11 cellular contexts compared by ENCODE assay signal in genomic region chr1:218498061-218498938, GRCh38.
DNase-seq lines count a peak whose midpoint lies in the region; ATAC-seq, FAIRE-seq and TF ChIP-seq lines count a peak whose summit lies in the region.
"Had no signal": no experiment of that assay in that cellular context is flagged by ENCODE, and none has a peak within 500 bp of the region (broad histone marks: within the 10 kb centered on the region; RNA-seq: fewer than 3 reads in every experiment).

No MANE protein-coding gene starts in this region.

- no peaks in the 10 kb centered on the region for H3K36me3 Mint-ChIP-seq in CD14-positive monocyte
- no peaks in the 10 kb centered on the region for H3K36me3 Mint-ChIP-seq in activated CD8-positive, alpha-beta T cell treated with anti-CD3 and anti-CD28 coated beads, Interleukin-2, amount 10 ng/mL, durations not matched to agents 7 days and 5 days (ENCODE audit: low read depth)

- no peaks in the 10 kb centered on the region for H3K27me3 ChIP-seq in pancreas

- intact Hi-C loops in CD14-positive monocyte (cut with micrococcal nuclease), result no loop called here
- intact Hi-C loops in pancreas (cut with DNase I), result loop anchor here in 1 of 3 donors (5.0 kb wide), 1 partner anchor 79 kb away; no protein-coding TSS in a partner anchor

- no peaks in the 10 kb centered on the region for H3K36me3 ChIP-seq in pancreas

- POLR2A ChIA-PET in activated CD8-positive, alpha-beta T cell treated with anti-CD3 and anti-CD28 coated beads, Interleukin-2, amount 10 ng/mL, durations not matched to agents 7 days and 5 days (lab: Charles Lee), result no interaction called here

- TF ChIP-seq CTCF in CD14-positive monocyte (IDR thresholded peaks at IDR 0.05) (no peak), fibroblast of mammary gland (conservative IDR thresholded peaks at IDR 0.05; ENCODE audit: control insufficient read depth, insufficient read depth, low read depth, low read length) (no peak), pancreas (IDR thresholded peaks at IDR 0.05) (no peak)

- H3K9me3 ChIP-seq in pancreas, result no peaks in the 10 kb centered on the region

- H3K4me3 Mint-ChIP-seq in CD14-positive monocyte, result peak overlapping the region; percentile 78 to 96
- no peak overlapping the region for H3K4me3 Mint-ChIP-seq in activated CD8-positive, alpha-beta T cell treated with anti-CD3 and anti-CD28 coated beads, Interleukin-2, amount 10 ng/mL, durations not matched to agents 7 days and 5 days
- H3K4me3 Mint-ChIP-seq: activated naive CD8-positive, alpha-beta T cell treated with anti-CD3 and anti-CD28 coated beads, Interleukin-2, amount 50 U/mL, for 24 hours; T-helper 17 cell had no signal

- CTCF ChIA-PET in activated CD8-positive, alpha-beta T cell treated with anti-CD3 and anti-CD28 coated beads, Interleukin-2, amount 10 ng/mL, durations not matched to agents 7 days and 5 days (lab: Charles Lee), result no interaction called here

- H3K9me3 Mint-ChIP-seq in CD14-positive monocyte, result peaks cover 0 to 1% (median 0%) of the 10 kb centered on the region in 7 donors
- H3K9me3 Mint-ChIP-seq in activated CD8-positive, alpha-beta T cell treated with anti-CD3 and anti-CD28 coated beads, Interleukin-2, amount 10 ng/mL, durations not matched to agents 7 days and 5 days (ENCODE audit: insufficient read depth), result no peaks in the 10 kb centered on the region
- H3K9me3 Mint-ChIP-seq: activated naive CD8-positive, alpha-beta T cell treated with anti-CD3 and anti-CD28 coated beads, Interleukin-2, amount 50 U/mL, for 24 hours had no signal

- ATAC-seq in pancreas, result peak in 3 of 4 donors; percentile 60 to 68 (median 64)
- ATAC-seq in activated CD8-positive, alpha-beta T cell treated with anti-CD3 and anti-CD28 coated beads, Interleukin-2, amount 10 ng/mL, durations not matched to agents 7 days and 5 days, result no peak
- ATAC-seq: activated naive CD8-positive, alpha-beta T cell treated with anti-CD3 and anti-CD28 coated beads, Interleukin-2, amount 50 U/mL, for 24 hours; T-helper 17 cell had no signal

- peak overlapping the region in 3 of 4 donors; percentile 4 to 61 (median 57) for H3K27ac ChIP-seq in pancreas

- H3K27ac Mint-ChIP-seq in CD14-positive monocyte, result peak overlapping the region in 6 of 7 donors; percentile 82 to 91 (median 88)
- H3K27ac Mint-ChIP-seq in activated CD8-positive, alpha-beta T cell treated with anti-CD3 and anti-CD28 coated beads, Interleukin-2, amount 10 ng/mL, durations not matched to agents 7 days and 5 days, result no peak overlapping the region
- H3K27ac Mint-ChIP-seq: activated naive CD8-positive, alpha-beta T cell treated with anti-CD3 and anti-CD28 coated beads, Interleukin-2, amount 50 U/mL, for 24 hours; T-helper 17 cell had no signal

- FAIRE-seq in pancreas (lab: Jason Lieb, UNC), result no peak

- H3K4me1 Mint-ChIP-seq in CD14-positive monocyte, result peaks cover 21% of the 10 kb centered on the region
- H3K4me1 Mint-ChIP-seq in activated CD8-positive, alpha-beta T cell treated with anti-CD3 and anti-CD28 coated beads, Interleukin-2, amount 10 ng/mL, durations not matched to agents 7 days and 5 days (ENCODE audit: low read depth), result no peaks in the 10 kb centered on the region

- H3K4me3 ChIP-seq in fibroblast of mammary gland (ENCODE audit: control insufficient read depth, low read depth, low read length) (peak overlapping the region; percentile 9), pancreas (peak overlapping the region in 1 of 4 donors; percentile 18)

- no peaks in the 10 kb centered on the region for H3K4me1 ChIP-seq in pancreas

- no peak for DNase-seq in CD14-positive monocyte (ENCODE audit: low spot score)
- DNase-seq in RPMI7951 (ENCODE audit: low read depth), result peak; percentile 66
- DNase-seq in fibroblast of mammary gland (ENCODE audit: low read depth), result peak; percentile 66
- DNase-seq in pancreas, result no peak
- no peak for DNase-seq in activated CD8-positive, alpha-beta T cell treated with anti-CD3 and anti-CD28 coated beads, Interleukin-2, amount 10 ng/mL, durations not matched to agents 7 days and 5 days
- DNase-seq in NCI-H2107 treated with DMSO at 0.1 percent for 48 hours (lab: John Stamatoyannopoulos, UW; ENCODE audit: unreplicated experiment), result no peak
- DNase-seq in C1 segment of cervical spinal cord (lab: John Stamatoyannopoulos, UW), result no peak
- no peak for DNase-seq in NCI-H187 treated with DMSO at 0.1 percent for 48 hours (lab: John Stamatoyannopoulos, UW)
- DNase-seq: activated naive CD8-positive, alpha-beta T cell treated with anti-CD3 and anti-CD28 coated beads, Interleukin-2, amount 50 U/mL, for 24 hours; KG1; T-helper 17 cell had no signal

- WGBS in pancreas, 2 donors, result 47 to 50% methylated on average over 8 of the region's 8 CpGs

- H3K27me3 Mint-ChIP-seq in CD14-positive monocyte (ENCODE audit: low read depth in 3 of 3), result peaks cover 0 to 2% (median 0%) of the 10 kb centered on the region in 3 donors
- H3K27me3 Mint-ChIP-seq in activated CD8-positive, alpha-beta T cell treated with anti-CD3 and anti-CD28 coated beads, Interleukin-2, amount 10 ng/mL, durations not matched to agents 7 days and 5 days (ENCODE audit: low read depth), result no peaks in the 10 kb centered on the region

Comparison
In these comparisons a context has a peak if more than half of its experiments do, and no peak if none do; other contexts are left out.
1. DNase-seq: peak in RPMI7951 (single experiment) and fibroblast of mammary gland (single experiment); none in CD14-positive monocyte (single experiment), pancreas (0 of 6), activated CD8-positive, alpha-beta T cell treated with anti-CD3 and anti-CD28 coated beads, Interleukin-2, amount 10 ng/mL, durations not matched to agents 7 days and 5 days (single experiment), NCI-H2107 treated with DMSO at 0.1 percent for 48 hours (single experiment), C1 segment of cervical spinal cord (0 of 14) and NCI-H187 treated with DMSO at 0.1 percent for 48 hours (single experiment).